9 cellular contexts compared by ENCODE assay signal in genomic region chr22:44668886-44669724, GRCh38. TPM values are rescaled to one million over a fixed set of nuclear protein-coding genes. Genes with fewer than 3 reads are reported as not detected.
DNase-seq lines count a peak whose midpoint lies in the region; ATAC-seq and TF ChIP-seq lines count a peak whose summit lies in the region.
"Had no signal": no experiment of that assay in that cellular context is flagged by ENCODE, and none has a peak within 500 bp of the region (broad histone marks: within the 10 kb centered on the region; RNA-seq: fewer than 3 reads in every experiment).

No MANE protein-coding gene starts in this region.

- intact Hi-C loops in Caco-2 (cut with micrococcal nuclease; ENCODE audit: unreplicated experiment), result no loop called here

- ATAC-seq in foreskin keratinocyte, result no peak
- no peak for ATAC-seq in HG02852 (IDR thresholded peaks at IDR 0.05; ENCODE audit: unreplicated experiment)

- no peak overlapping the region for H3K9ac ChIP-seq in rectal smooth muscle tissue (ENCODE audit: low read length)

- peaks cover 16% of the 10 kb centered on the region for H3K4me1 ChIP-seq in Caco-2
- peaks cover 0 to 39% of the 10 kb centered on the region in 2 donors for H3K4me1 ChIP-seq in right atrium auricular region
- H3K4me1 ChIP-seq in rectal smooth muscle tissue (ENCODE audit: control insufficient read depth, insufficient read depth, low read length), result no peaks in the 10 kb centered on the region
- no peaks in the 10 kb centered on the region for H3K4me1 ChIP-seq in foreskin keratinocyte

- no peaks in the 10 kb centered on the region for H3K36me3 Mint-ChIP-seq in Caco-2 (ENCODE audit: insufficient read depth, unreplicated experiment)
- H3K36me3 Mint-ChIP-seq in activated CD4-positive, alpha-beta memory T cell treated with anti-CD3 and anti-CD28 coated beads, Interleukin-2, amount 10 ng/mL, durations not matched to agents 7 days and 5 days (ENCODE audit: low read depth), result no peaks in the 10 kb centered on the region

- H3K27me3 ChIP-seq in Caco-2 (replicated peaks; ENCODE audit: control insufficient read depth, insufficient read depth, low read length) (no peaks in the 10 kb centered on the region), right atrium auricular region (no peaks in the 10 kb centered on the region), rectal smooth muscle tissue (ENCODE audit: control insufficient read depth, insufficient read depth, low read length) (peaks cover 17% of the 10 kb centered on the region), foreskin keratinocyte (peaks cover 67% of the 10 kb centered on the region)

- POLR2A ChIA-PET in Caco-2 (lab: Charles Lee), result no interaction called here
- POLR2A ChIA-PET in activated CD4-positive, alpha-beta memory T cell treated with anti-CD3 and anti-CD28 coated beads, Interleukin-2, amount 10 ng/mL, durations not matched to agents 7 days and 5 days (lab: Charles Lee), result interaction anchor here (1.5 to 10.6 kb wide), 2 partner anchors 14 to 34 kb away, joined by 3 to 92 read pairs; no protein-coding TSS in a partner anchor

- no TSS peak for BruUV-seq in Caco-2 (replicated peaks; lab: Mats Ljungman, UMichigan)

- H3K27ac ChIP-seq in right atrium auricular region, result peak overlapping the region in 1 of 2 donors; percentile 47
- no peak overlapping the region for H3K27ac ChIP-seq in rectal smooth muscle tissue (ENCODE audit: low read depth, low read length)
- no peak overlapping the region for H3K27ac ChIP-seq in foreskin keratinocyte

- H3K36me3 ChIP-seq in Caco-2 (ENCODE audit: control insufficient read depth, insufficient read depth, low read length) (no peaks in the 10 kb centered on the region), right atrium auricular region (no peaks in the 10 kb centered on the region), rectal smooth muscle tissue (ENCODE audit: control insufficient read depth, insufficient read depth, low read length) (no peaks in the 10 kb centered on the region)
- H3K36me3 ChIP-seq: neutrophil had no signal

- TF ChIP-seq CTCF in Caco-2 (IDR thresholded peaks at IDR 0.05; ENCODE audit: insufficient read depth in 1 of 2, low read depth in 1 of 2, low read length in 1 of 2, severe bottlenecking in 1 of 2, unreplicated experiment in 1 of 2) (no peak), right atrium auricular region (IDR thresholded peaks at IDR 0.05) (no peak), foreskin keratinocyte (conservative IDR thresholded peaks at IDR 0.05) (no peak)

- H3K27ac Mint-ChIP-seq in Caco-2 (ENCODE audit: unreplicated experiment), result no peak overlapping the region
- peak overlapping the region; percentile 59 for H3K27ac Mint-ChIP-seq in activated CD4-positive, alpha-beta memory T cell treated with anti-CD3 and anti-CD28 coated beads, Interleukin-2, amount 10 ng/mL, durations not matched to agents 7 days and 5 days

- peaks cover 5% of the 10 kb centered on the region for H3K4me1 Mint-ChIP-seq in Caco-2 (ENCODE audit: low read depth, unreplicated experiment)
- H3K4me1 Mint-ChIP-seq in activated CD4-positive, alpha-beta memory T cell treated with anti-CD3 and anti-CD28 coated beads, Interleukin-2, amount 10 ng/mL, durations not matched to agents 7 days and 5 days, result peaks cover 63% of the 10 kb centered on the region

- H3K4me3 ChIP-seq in Caco-2 (ENCODE audit: low read depth, low read length) (peak overlapping the region; percentile 68), right atrium auricular region (peak overlapping the region; percentile 45 to 69), rectal smooth muscle tissue (ENCODE audit: low read length) (peak overlapping the region; percentile 62)

- H3K9me3 Mint-ChIP-seq in Caco-2 (ENCODE audit: unreplicated experiment), result no peaks in the 10 kb centered on the region
- no peaks in the 10 kb centered on the region for H3K9me3 Mint-ChIP-seq in activated CD4-positive, alpha-beta memory T cell treated with anti-CD3 and anti-CD28 coated beads, Interleukin-2, amount 10 ng/mL, durations not matched to agents 7 days and 5 days

- H3K9me3 ChIP-seq in Caco-2 (no peaks in the 10 kb centered on the region), right atrium auricular region (no peaks in the 10 kb centered on the region)
- H3K9me3 ChIP-seq: neutrophil had no signal

- CTCF ChIA-PET in Caco-2 (lab: Charles Lee), result interaction anchor here (1.5 kb wide), 1 partner anchor 9 kb away, joined by 5 read pairs; no protein-coding TSS in a partner anchor
- CTCF ChIA-PET in activated CD4-positive, alpha-beta memory T cell treated with anti-CD3 and anti-CD28 coated beads, Interleukin-2, amount 10 ng/mL, durations not matched to agents 7 days and 5 days (lab: Charles Lee), result interaction anchor here (1.2 to 13.9 kb wide), 3 partner anchors 14 to 45 kb away, joined by 3 to 146 read pairs (median 8); no protein-coding TSS in a partner anchor

- H3K27me3 Mint-ChIP-seq in Caco-2 (ENCODE audit: insufficient read depth, unreplicated experiment), result no peaks in the 10 kb centered on the region
- peaks cover 14% of the 10 kb centered on the region for H3K27me3 Mint-ChIP-seq in activated CD4-positive, alpha-beta memory T cell treated with anti-CD3 and anti-CD28 coated beads, Interleukin-2, amount 10 ng/mL, durations not matched to agents 7 days and 5 days

- peak overlapping the region; percentile 87 for H3K4me3 Mint-ChIP-seq in Caco-2 (ENCODE audit: unreplicated experiment)
- H3K4me3 Mint-ChIP-seq in activated CD4-positive, alpha-beta memory T cell treated with anti-CD3 and anti-CD28 coated beads, Interleukin-2, amount 10 ng/mL, durations not matched to agents 7 days and 5 days, result peak overlapping the region; percentile 73

- DNase-seq in Caco-2 (peak in 1 of 2 experiments; percentile 32), right atrium auricular region (ENCODE audit: low spot score) (no peak), foreskin keratinocyte (no peak), activated gamma-delta T cell treated with Interleukin-2 at 50 U/mL for 16 hours (no peak), 8988T (no peak)
- no peak for DNase-seq in activated CD4-positive, alpha-beta memory T cell treated with anti-CD3 and anti-CD28 coated beads, Interleukin-2, amount 10 ng/mL, durations not matched to agents 7 days and 5 days

RNA-seq across cellular contexts. Expression of gene PRR5, which starts 32.9 kb away (rescaled TPM):
- 74.8 and 82.8 TPM in 2 replicates for total RNA-seq in Caco-2 (2022)
- total RNA-seq in activated CD4-positive, alpha-beta memory T cell treated with anti-CD3 and anti-CD28 coated beads, Interleukin-2, amount 10 ng/mL, durations not matched to agents 7 days and 5 days, result 10 to 100 TPM; 22.1 to 22.6 TPM
- 10 to 100 TPM; 10.5 to 12.1 TPM for total RNA-seq in right atrium auricular region
- 12.2 and 13.8 TPM in 2 replicates for total RNA-seq in foreskin keratinocyte
- 18.4 and 18.5 TPM in 2 replicates for polyA plus RNA-seq in foreskin keratinocyte
